ENCODE assay signal across 19 cellular contexts in genomic region chr5:82211855-82212572, GRCh38.
DNase-seq lines count a peak whose midpoint lies in the region; ATAC-seq, FAIRE-seq and TF ChIP-seq lines count a peak whose summit lies in the region.
"Had no signal": no experiment of that assay in that cellular context is flagged by ENCODE, and none has a peak within 500 bp of the region (broad histone marks: within the 10 kb centered on the region; RNA-seq: fewer than 3 reads in every experiment).

No MANE protein-coding gene starts in this region.

- H3K4me3 ChIP-seq in HepG2 (replicated peaks in 1 of 3; ENCODE audit: insufficient read depth in 1 of 3, low read depth in 2 of 3, low read length in 3 of 3) (no peak overlapping the region), right lobe of liver (no peak overlapping the region), bronchial epithelial cell (ENCODE audit: low read depth, low read length) (no peak overlapping the region), keratinocyte (ENCODE audit: control insufficient read depth in 2 of 3, extremely low read depth in 1 of 3, insufficient read depth in 2 of 3, low read depth in 1 of 3, low read length in 3 of 3) (no peak overlapping the region)

- H3K4me1 Mint-ChIP-seq in activated naive CD8-positive, alpha-beta T cell treated with anti-CD3 and anti-CD28 coated beads, Interleukin-2, amount 50 U/mL, for 24 hours = no peaks in the 10 kb centered on the region
- H3K4me1 Mint-ChIP-seq: CD8-positive, alpha-beta memory T cell; IgD-negative memory B cell had no signal

- H3K9me3 ChIP-seq in HepG2 (ENCODE audit: low read length) = no peaks in the 10 kb centered on the region
- H3K9me3 ChIP-seq in right lobe of liver = no peaks in the 10 kb centered on the region
- no peaks in the 10 kb centered on the region for H3K9me3 ChIP-seq in keratinocyte (ENCODE audit: control insufficient read depth, low read depth, low read length)
- H3K9me3 ChIP-seq: BE2C had no signal

- H3K36me3 Mint-ChIP-seq in activated naive CD8-positive, alpha-beta T cell treated with anti-CD3 and anti-CD28 coated beads, Interleukin-2, amount 50 U/mL, for 24 hours (ENCODE audit: low read depth) = no peaks in the 10 kb centered on the region
- H3K36me3 Mint-ChIP-seq: CD4-positive, CD25-positive, alpha-beta regulatory T cell; CD8-positive, alpha-beta memory T cell had no signal

- no peak overlapping the region for H3K27ac Mint-ChIP-seq in activated naive CD8-positive, alpha-beta T cell treated with anti-CD3 and anti-CD28 coated beads, Interleukin-2, amount 50 U/mL, for 24 hours
- H3K27ac Mint-ChIP-seq: CD4-positive, CD25-positive, alpha-beta regulatory T cell; CD8-positive, alpha-beta memory T cell; IgD-negative memory B cell had no signal

- H3K9me3 Mint-ChIP-seq in activated naive CD8-positive, alpha-beta T cell treated with anti-CD3 and anti-CD28 coated beads, Interleukin-2, amount 50 U/mL, for 24 hours = no peaks in the 10 kb centered on the region
- H3K9me3 Mint-ChIP-seq: CD8-positive, alpha-beta memory T cell; IgD-negative memory B cell had no signal

- TF ChIP-seq RAD21 in HepG2 (CRISPR knock-in tag; IDR thresholded peaks at IDR 0.05) = no peak

- H3K4me3 Mint-ChIP-seq in activated naive CD8-positive, alpha-beta T cell treated with anti-CD3 and anti-CD28 coated beads, Interleukin-2, amount 50 U/mL, for 24 hours = no peak overlapping the region
- H3K4me3 Mint-ChIP-seq: CD4-positive, CD25-positive, alpha-beta regulatory T cell; CD8-positive, alpha-beta memory T cell; IgD-negative memory B cell had no signal

- H3K27me3 Mint-ChIP-seq in activated naive CD8-positive, alpha-beta T cell treated with anti-CD3 and anti-CD28 coated beads, Interleukin-2, amount 50 U/mL, for 24 hours = no peaks in the 10 kb centered on the region
- H3K27me3 Mint-ChIP-seq: CD4-positive, CD25-positive, alpha-beta regulatory T cell; CD8-positive, alpha-beta memory T cell; IgD-negative memory B cell had no signal

- in situ Hi-C loops in HepG2 (cut with HindIII; ENCODE audit: extremely low pct_ligation_motif_present, low pct_unique_long_range_greater_than_20kb) = no loop called here

- intact Hi-C loops in HepG2 (cut with micrococcal nuclease; ENCODE audit: unreplicated experiment) = no loop called here
- intact Hi-C loops in right lobe of liver (cut with DNase I) = no loop called here

- H4K20me1 ChIP-seq in HepG2 (ENCODE audit: insufficient read depth, low read length) (no peaks in the 10 kb centered on the region), keratinocyte (ENCODE audit: control insufficient read depth, extremely low read depth, insufficient read depth, low read length) (no peaks in the 10 kb centered on the region)

- DNase-seq in HepG2 (ENCODE audit: low spot score) = no peak
- no peak for DNase-seq in right lobe of liver
- peak; percentile 76 for DNase-seq in bronchial epithelial cell (ENCODE audit: low read depth)
- no peak for DNase-seq in keratinocyte (ENCODE audit: low read depth, low spot score)
- no peak for DNase-seq in NCI-H1105 treated with DMSO at 0.1 percent for 48 hours (lab: John Stamatoyannopoulos, UW)
- no peak for DNase-seq in activated naive CD8-positive, alpha-beta T cell treated with anti-CD3 and anti-CD28 coated beads, Interleukin-2, amount 50 U/mL, for 24 hours
- DNase-seq in NCI-H146 treated with DMSO at 0.1 percent for 48 hours (lab: John Stamatoyannopoulos, UW; ENCODE audit: unreplicated experiment) = no peak
- DNase-seq: 8988T; BE2C; C1 segment of cervical spinal cord; CD4-positive, CD25-positive, alpha-beta regulatory T cell; CD8-positive, alpha-beta memory T cell; COR-L47; HCEC 1CT had no signal

- ATAC-seq in HepG2 (no peak), right lobe of liver (no peak)
- no peak for ATAC-seq in activated naive CD8-positive, alpha-beta T cell treated with anti-CD3 and anti-CD28 coated beads, Interleukin-2, amount 50 U/mL, for 24 hours

- CTCF ChIA-PET in HepG2 (lab: Yijun Ruan, JAX; ENCODE audit: low intra/inter-chr PET ratio, low total read pairs) = no interaction called here

- TF ChIP-seq EP300 in HepG2 (IDR thresholded peaks at IDR 0.05; ENCODE audit: low read depth in 2 of 2, low read length in 2 of 2) (no peak), HepG2 (CRISPR knock-in tag; IDR thresholded peaks at IDR 0.05; ENCODE audit: borderline replicate concordance) (no peak)

- H3K4me2 ChIP-seq in HepG2 (ENCODE audit: low read depth, low read length) (no peak overlapping the region), keratinocyte (ENCODE audit: control insufficient read depth, extremely low read depth, insufficient read depth, low read depth, low read length) (no peak overlapping the region)

- H3K36me3 ChIP-seq in HepG2 (replicated peaks in 1 of 2; ENCODE audit: control insufficient read depth in 1 of 2, insufficient read depth in 2 of 2, low read length in 2 of 2) (no peaks in the 10 kb centered on the region), right lobe of liver (no peaks in the 10 kb centered on the region), bronchial epithelial cell (ENCODE audit: control insufficient read depth, insufficient read depth, low read length) (no peaks in the 10 kb centered on the region), keratinocyte (ENCODE audit: control insufficient read depth in 2 of 2, extremely low read depth in 1 of 2, insufficient read depth in 2 of 2, low read length in 2 of 2) (no peaks in the 10 kb centered on the region)
- H3K36me3 ChIP-seq: BE2C had no signal

- no peak overlapping the region for H2AFZ ChIP-seq in HepG2 (ENCODE audit: low read length)
- H2AFZ ChIP-seq in keratinocyte (ENCODE audit: control insufficient read depth, low read length) = peak overlapping the region; percentile 30

- POLR2A ChIA-PET in HepG2 (lab: Yijun Ruan, JAX) = no interaction called here

- 78% methylated on average over 1 of the region's 1 CpG for WGBS in HepG2 (ENCODE audit: low lambda C conversion rate)
- 82% methylated on average over 1 of the region's 1 CpG for WGBS in right lobe of liver (ENCODE audit: insufficient coverage, low coverage, low lambda C conversion rate, missing lambda C conversion rate)

- H3K9ac ChIP-seq in HepG2 (ENCODE audit: insufficient read depth, low read depth, low read length) (no peak overlapping the region), keratinocyte (ENCODE audit: control insufficient read depth, extremely low read depth, insufficient read depth, low read length) (no peak overlapping the region)

- no peak for FAIRE-seq in HepG2 (lab: Jason Lieb, UNC)
- FAIRE-seq in bronchial epithelial cell (lab: Jason Lieb, UNC) = no peak
- FAIRE-seq in keratinocyte (lab: Jason Lieb, UNC) = peak; percentile 34
- FAIRE-seq: G401.6, GM12891, GM19239 had no signal

- H3K27me3 ChIP-seq in HepG2 (ENCODE audit: control insufficient read depth in 1 of 2, insufficient read depth in 2 of 2, low read length in 2 of 2) = no peaks in the 10 kb centered on the region
- H3K27me3 ChIP-seq in right lobe of liver = no peaks in the 10 kb centered on the region
- no peaks in the 10 kb centered on the region for H3K27me3 ChIP-seq in bronchial epithelial cell (ENCODE audit: control insufficient read depth, insufficient read depth, low read length)
- no peaks in the 10 kb centered on the region for H3K27me3 ChIP-seq in keratinocyte (ENCODE audit: control insufficient read depth, extremely low read depth, insufficient read depth, low read length)
- H3K27me3 ChIP-seq: BE2C had no signal

- TF ChIP-seq CTCF in HepG2 (CRISPR knock-in tag; IDR thresholded peaks at IDR 0.05) = no peak
- TF ChIP-seq CTCF in right lobe of liver (IDR thresholded peaks at IDR 0.05) = no peak
- no peak for TF ChIP-seq CTCF in bronchial epithelial cell (IDR thresholded peaks at IDR 0.05; ENCODE audit: insufficient read depth, low read length, severe bottlenecking)
- no peak for TF ChIP-seq CTCF in keratinocyte (optimal IDR thresholded peaks at IDR 0.05 in 1 of 3, IDR thresholded peaks at IDR 0.05 in 1 of 3, conservative IDR thresholded peaks at IDR 0.05 in 1 of 3; ENCODE audit: extremely low read depth in 1 of 3, insufficient read depth in 2 of 3, low read length in 3 of 3)

- H3K79me2 ChIP-seq in HepG2 (ENCODE audit: insufficient read depth, low read length) = no peaks in the 10 kb centered on the region
- H3K79me2 ChIP-seq in keratinocyte (ENCODE audit: control insufficient read depth, insufficient read depth, low read length) = no peaks in the 10 kb centered on the region

- dilution Hi-C loops in keratinocyte (cut with MboI; ENCODE audit: extremely low pct_ligation_motif_present, low sequenced_read_pairs) = no loop called here

- H3K4me1 ChIP-seq in HepG2 (ENCODE audit: insufficient read depth, low read length) (no peaks in the 10 kb centered on the region), right lobe of liver (no peaks in the 10 kb centered on the region), keratinocyte (ENCODE audit: control insufficient read depth, extremely low read depth, insufficient read depth, low read length) (peaks cover 4% of the 10 kb centered on the region)
- H3K4me1 ChIP-seq: BE2C had no signal

- no peaks in the 10 kb centered on the region for H3K9me1 ChIP-seq in keratinocyte (ENCODE audit: control insufficient read depth, extremely low read depth, insufficient read depth, low read length)

- TF ChIP-seq POLR2A in HepG2 (IDR thresholded peaks at IDR 0.05; ENCODE audit: insufficient read depth in 1 of 2, low read depth in 2 of 2, low read length in 2 of 2) = no peak
- TF ChIP-seq POLR2A in right lobe of liver (IDR thresholded peaks at IDR 0.05) = no peak

- no peak overlapping the region for H3K27ac ChIP-seq in HepG2 (ENCODE audit: extremely low read length, insufficient read depth, low read length)
- H3K27ac ChIP-seq in right lobe of liver = no peak overlapping the region
- H3K27ac ChIP-seq in keratinocyte (ENCODE audit: control insufficient read depth, insufficient read depth, low read length) = no peak overlapping the region
- H3K27ac ChIP-seq: HL-60 had no signal

- BruUV-seq in HepG2 (replicated peaks; lab: Mats Ljungman, UMichigan) = no TSS peak

TF ChIP-seq in HepG2, 621 proteins besides CTCF, POLR2A, EP300 and RAD21 (continues in another document):
- TF ChIP-seq POGK (CRISPR knock-in tag; conservative IDR thresholded peaks at IDR 0.05) = no peak
- no peak for TF ChIP-seq HNRNPUL1 (IDR thresholded peaks at IDR 0.05; ENCODE audit: low read depth, low read length)
- no peak for TF ChIP-seq ZNF260 (CRISPR knock-in tag; IDR thresholded peaks at IDR 0.05; ENCODE audit: borderline replicate concordance, low read depth)
- no peak for TF ChIP-seq RCOR2 (CRISPR knock-in tag; IDR thresholded peaks at IDR 0.05)
